ENCODE assay signal across 10 cellular contexts in the genomic region with DNA sequence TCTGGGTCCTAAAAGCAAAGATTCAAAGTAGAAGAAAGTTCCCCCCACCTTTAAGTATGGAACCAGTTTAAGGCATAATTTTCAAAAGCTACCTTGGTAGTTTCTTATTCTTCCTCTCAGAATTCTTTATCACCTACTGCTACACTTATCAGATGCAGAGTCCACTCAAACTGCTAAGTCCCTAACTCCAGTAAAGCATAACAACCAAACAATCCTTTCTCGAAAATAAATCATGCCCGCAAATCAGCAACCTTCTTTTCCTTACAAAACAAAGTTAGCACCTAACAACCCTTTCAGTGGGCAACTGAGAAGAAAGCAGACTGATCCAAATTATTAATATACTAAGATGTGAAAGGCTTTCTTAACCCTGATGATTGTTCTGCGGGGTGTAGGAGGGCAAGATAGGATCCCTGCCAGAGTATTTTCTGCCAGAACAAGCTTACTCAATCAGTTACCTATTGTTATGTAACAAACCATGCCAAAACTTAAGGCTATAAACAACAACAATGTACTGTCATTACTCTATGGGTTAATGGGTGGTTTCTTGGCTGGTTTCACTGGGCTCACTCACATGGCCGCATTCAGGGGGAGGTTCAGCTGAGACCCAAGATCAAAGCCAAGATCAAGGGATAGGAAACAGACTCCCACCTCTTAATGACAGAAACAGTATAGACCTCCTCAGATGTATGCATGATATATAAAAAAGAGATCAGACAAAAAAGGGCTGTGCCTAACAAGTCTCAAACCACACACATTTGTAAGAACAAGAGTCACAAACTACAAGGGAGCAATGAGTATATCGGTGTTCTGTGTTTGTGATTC. TPM values are rescaled to one million over a fixed set of nuclear protein-coding genes. Genes with fewer than 3 reads are reported as not detected.
DNase-seq lines count a peak whose midpoint lies in the region.
"Had no signal": no experiment of that assay in that cellular context is flagged by ENCODE, and none has a peak within 500 bp of the region (broad histone marks: within the 10 kb centered on the region; RNA-seq: fewer than 3 reads in every experiment).

No MANE protein-coding gene starts in this region.

- 61% methylated on average over 5 of the region's 5 CpGs for WGBS in thymus

- peak overlapping the region; percentile 65 for H3K27ac ChIP-seq in thymus (ENCODE audit: low read depth)
- no peak overlapping the region for H3K27ac ChIP-seq in substantia nigra (ENCODE audit: low read depth, low read length, poor library complexity, severe bottlenecking)

- no peaks in the 10 kb centered on the region for H3K36me3 ChIP-seq in thymus (ENCODE audit: control insufficient read depth, insufficient read depth)

- H3K27me3 ChIP-seq in thymus (ENCODE audit: control insufficient read depth, insufficient read depth): no peaks in the 10 kb centered on the region

- H3K4me3 ChIP-seq in thymus (ENCODE audit: low read length): no peak overlapping the region

- DNase-seq in activated gamma-delta T cell treated with Interleukin-2 at 50 U/mL for 16 hours: peak; percentile 16
- no peak for DNase-seq in activated gamma-delta T cell (lab: John Stamatoyannopoulos, UW)
- peak; percentile 78 for DNase-seq in SW480 (ENCODE audit: low spot score)
- peak; percentile 16 for DNase-seq in iPS-NIHi11 (ENCODE audit: low spot score)
- no peak for DNase-seq in NCI-H1436 treated with DMSO at 0.1 percent for 48 hours (lab: John Stamatoyannopoulos, UW)
- DNase-seq in substantia nigra (lab: John Stamatoyannopoulos, UW): no peak
- no peak for DNase-seq in NCI-H526 (lab: John Stamatoyannopoulos, UW)
- DNase-seq: glutamatergic neuron, NCI-H2171 had no signal

- no peaks in the 10 kb centered on the region for H3K9me3 ChIP-seq in thymus (ENCODE audit: control insufficient read depth)

- H3K4me1 ChIP-seq in thymus (ENCODE audit: control insufficient read depth, insufficient read depth, low read length): peaks cover 20% of the 10 kb centered on the region

RNA-seq across cellular contexts. Expression of a gene that starts 42.0 kb away (rescaled TPM):
- polyA plus RNA-seq in thymus: 19.9 TPM

Comparison
In these comparisons a context has a peak if more than half of its experiments do, and no peak if none do; other contexts are left out.
1. DNase-seq: peak in activated gamma-delta T cell treated with Interleukin-2 at 50 U/mL for 16 hours (single experiment), SW480 (single experiment) and iPS-NIHi11 (single experiment); none in activated gamma-delta T cell (single experiment), NCI-H1436 treated with DMSO at 0.1 percent for 48 hours (single experiment), substantia nigra (0 of 49) and NCI-H526 (0 of 2).